In genomic region chr17:21053056-21053455, GRCh38 we compare ENCODE assay signal across 7 cellular contexts.
ATAC-seq and TF ChIP-seq lines count a peak whose summit lies in the region.
"Not testable (repeated sequence)": the region's sequence is repeated elsewhere in the genome, so short reads cannot be mapped to it uniquely, and the experiment has no call there.

No MANE protein-coding gene starts in this region.

- H4K20me1 ChIP-seq in OCI-LY3 (ENCODE audit: insufficient read depth, low read length) = not testable (repeated sequence)

- H2AFZ ChIP-seq in OCI-LY3 (ENCODE audit: low read depth, low read length) = not testable (repeated sequence)

- peaks cover 10% of the 10 kb centered on the region; the same call in 1 of the 2 replicates for H3K4me1 ChIP-seq in OCI-LY3 (ENCODE audit: low read length)

- not testable (repeated sequence) for TF ChIP-seq CTCF in OCI-LY3 (IDR thresholded peaks at IDR 0.05; ENCODE audit: low read depth, low read length)

- not testable (repeated sequence) for H3K79me2 ChIP-seq in OCI-LY3 (ENCODE audit: low read length)

- ATAC-seq in GM18517 (IDR thresholded peaks at IDR 0.05; ENCODE audit: unreplicated experiment) (peak; percentile 92), GM19328 (IDR thresholded peaks at IDR 0.05; ENCODE audit: unreplicated experiment) (peak; percentile 66), GM21515 (IDR thresholded peaks at IDR 0.05; ENCODE audit: unreplicated experiment) (peak; percentile 69), HG02678 (IDR thresholded peaks at IDR 0.05; ENCODE audit: unreplicated experiment) (peak; percentile 75), HG03060 (IDR thresholded peaks at IDR 0.05; ENCODE audit: low read depth, unreplicated experiment) (peak; percentile 81), HG03442 (IDR thresholded peaks at IDR 0.05; ENCODE audit: unreplicated experiment) (peak; percentile 78)

- not testable (repeated sequence) for H3K27me3 ChIP-seq in OCI-LY3 (ENCODE audit: low read depth, low read length)

- peak overlapping the region; percentile 56 for H3K4me2 ChIP-seq in OCI-LY3 (ENCODE audit: low read length)

- H3K9me3 ChIP-seq in OCI-LY3 (ENCODE audit: insufficient read depth, low read length) = not testable (repeated sequence)

- not testable (repeated sequence) for H3K4me3 ChIP-seq in OCI-LY3 (ENCODE audit: low read length)

- not testable (repeated sequence) for H3K36me3 ChIP-seq in OCI-LY3 (replicated peaks; ENCODE audit: low read depth, low read length)

- not testable (repeated sequence) for H3K27ac ChIP-seq in OCI-LY3 (ENCODE audit: low read length)

- H3K9ac ChIP-seq in OCI-LY3 (ENCODE audit: low read length) = not testable (repeated sequence)
